Comparison of ENCODE assay signal across 9 cellular contexts in genomic region chr7:17952387-17952786, GRCh38. TPM values are rescaled to one million over a fixed set of nuclear protein-coding genes. Genes with fewer than 3 reads are reported as not detected.
DNase-seq lines count a peak whose midpoint lies in the region; ATAC-seq and TF ChIP-seq lines count a peak whose summit lies in the region.
"Had no signal": no experiment of that assay in that cellular context is flagged by ENCODE, and none has a peak within 500 bp of the region (broad histone marks: within the 10 kb centered on the region; RNA-seq: fewer than 3 reads in every experiment).

No MANE protein-coding gene starts in this region.

- no peak overlapping the region for H2AFZ ChIP-seq in hepatocyte

- peak overlapping the region; percentile 66 for H3K27ac Mint-ChIP-seq in activated CD8-positive, alpha-beta T cell treated with anti-CD3 and anti-CD28 coated beads, Interleukin-2, amount 10 ng/mL, durations not matched to agents 7 days and 5 days

- TF ChIP-seq CTCF in hepatocyte (IDR thresholded peaks at IDR 0.05; ENCODE audit: poor library complexity): no peak

- H3K4me1 Mint-ChIP-seq in activated CD8-positive, alpha-beta T cell treated with anti-CD3 and anti-CD28 coated beads, Interleukin-2, amount 10 ng/mL, durations not matched to agents 7 days and 5 days (ENCODE audit: low read depth): peaks cover 18% of the 10 kb centered on the region

- no peaks in the 10 kb centered on the region for H3K36me3 ChIP-seq in hepatocyte (replicated peaks; ENCODE audit: insufficient read depth, low read depth)
- H3K36me3 ChIP-seq in HAP-1 (replicated peaks): no peaks in the 10 kb centered on the region

- CTCF ChIA-PET in activated CD8-positive, alpha-beta T cell treated with anti-CD3 and anti-CD28 coated beads, Interleukin-2, amount 10 ng/mL, durations not matched to agents 7 days and 5 days (lab: Charles Lee): interaction anchor here (1.0 to 1.1 kb wide), 2 partner anchors 14 to 271 kb away, joined by 3 to 4 read pairs; no protein-coding TSS in a partner anchor

- in situ Hi-C loops in HAP-1 (cut with MboI; ENCODE audit: low sequenced_read_pairs): no loop called here

- no peak overlapping the region for H3K4me2 ChIP-seq in hepatocyte

- WGBS in hepatocyte (ENCODE audit: low lambda C conversion rate, missing lambda C conversion rate): 97% methylated on average over 2 of the region's 2 CpGs

- peaks cover 3% of the 10 kb centered on the region for H3K36me3 Mint-ChIP-seq in activated CD8-positive, alpha-beta T cell treated with anti-CD3 and anti-CD28 coated beads, Interleukin-2, amount 10 ng/mL, durations not matched to agents 7 days and 5 days (ENCODE audit: low read depth)

- H3K4me1 ChIP-seq in hepatocyte (ENCODE audit: insufficient read depth) (no peaks in the 10 kb centered on the region), HAP-1 (no peaks in the 10 kb centered on the region)

- ATAC-seq in GM18505 (IDR thresholded peaks at IDR 0.05; ENCODE audit: unreplicated experiment) (peak; percentile 100), GM19455 (IDR thresholded peaks at IDR 0.05; ENCODE audit: unreplicated experiment) (peak; percentile 100), HG03039 (IDR thresholded peaks at IDR 0.05; ENCODE audit: unreplicated experiment) (peak; percentile 100)
- peak; percentile 79 for ATAC-seq in activated CD8-positive, alpha-beta T cell treated with anti-CD3 and anti-CD28 coated beads, Interleukin-2, amount 10 ng/mL, durations not matched to agents 7 days and 5 days

- TF ChIP-seq POLR2A in GM18505 (IDR thresholded peaks at IDR 0.05; ENCODE audit: borderline replicate concordance, extremely low read depth, insufficient read depth, insufficient read length): no peak

- H3K27me3 Mint-ChIP-seq in activated CD8-positive, alpha-beta T cell treated with anti-CD3 and anti-CD28 coated beads, Interleukin-2, amount 10 ng/mL, durations not matched to agents 7 days and 5 days (ENCODE audit: low read depth): no peaks in the 10 kb centered on the region

- H3K79me2 ChIP-seq in hepatocyte: no peaks in the 10 kb centered on the region

- H3K27me3 ChIP-seq in hepatocyte (no peaks in the 10 kb centered on the region), HAP-1 (ENCODE audit: low read depth) (no peaks in the 10 kb centered on the region; the same call in 1 of the 2 replicates)

- POLR2A ChIA-PET in activated CD8-positive, alpha-beta T cell treated with anti-CD3 and anti-CD28 coated beads, Interleukin-2, amount 10 ng/mL, durations not matched to agents 7 days and 5 days (lab: Charles Lee): interaction anchor here (0.6 to 1.1 kb wide), 2 partner anchors 10 to 13 kb away, joined by 3 read pairs; no protein-coding TSS in a partner anchor

- DNase-seq in activated CD8-positive, alpha-beta T cell treated with anti-CD3 and anti-CD28 coated beads, Interleukin-2, amount 10 ng/mL, durations not matched to agents 7 days and 5 days: peak; percentile 29
- no peak for DNase-seq in hepatocyte (ENCODE audit: low spot score)
- DNase-seq in NCI-H2029 treated with DMSO at 0.1 percent for 48 hours (lab: John Stamatoyannopoulos, UW): no peak
- no peak for DNase-seq in AG20443 (ENCODE audit: low spot score)
- no peak for DNase-seq in HAP-1 (ENCODE audit: low spot score in 2 of 2)
- DNase-seq: activated effector memory CD4-positive, alpha-beta T cell treated with Interleukin-2 at 50 U/mL for 16 hours had no signal

- H3K9me3 Mint-ChIP-seq in activated CD8-positive, alpha-beta T cell treated with anti-CD3 and anti-CD28 coated beads, Interleukin-2, amount 10 ng/mL, durations not matched to agents 7 days and 5 days (ENCODE audit: insufficient read depth): no peaks in the 10 kb centered on the region

- H3K9me3 ChIP-seq in hepatocyte (ENCODE audit: low read depth) (no peaks in the 10 kb centered on the region), HAP-1 (no peaks in the 10 kb centered on the region)

- peak overlapping the region; percentile 50 for H3K4me3 Mint-ChIP-seq in activated CD8-positive, alpha-beta T cell treated with anti-CD3 and anti-CD28 coated beads, Interleukin-2, amount 10 ng/mL, durations not matched to agents 7 days and 5 days

- H3K4me3 ChIP-seq in hepatocyte (no peak overlapping the region), HAP-1 (no peak overlapping the region)

- no peaks in the 10 kb centered on the region for H3K9me2 ChIP-seq in hepatocyte (replicated peaks; ENCODE audit: insufficient read depth)

- H4K20me1 ChIP-seq in hepatocyte (ENCODE audit: insufficient read depth, poor library complexity, severe bottlenecking): no peaks in the 10 kb centered on the region

- H3K27ac ChIP-seq in hepatocyte: no peak overlapping the region

RNA-seq across cellular contexts. Expression of gene SNX13, which starts 12.1 kb away (rescaled TPM):
- total RNA-seq in activated CD8-positive, alpha-beta T cell treated with anti-CD3 and anti-CD28 coated beads, Interleukin-2, amount 10 ng/mL, durations not matched to agents 7 days and 5 days: 10 to 100 TPM; 24.2 to 24.5 TPM
- 57.6 and 64.6 TPM in 2 replicates for total RNA-seq in hepatocyte
- polyA plus RNA-seq in hepatocyte: 17.2 and 17.4 TPM in 2 replicates
